ENCODE assay signal across 8 cellular contexts in the genomic region with DNA sequence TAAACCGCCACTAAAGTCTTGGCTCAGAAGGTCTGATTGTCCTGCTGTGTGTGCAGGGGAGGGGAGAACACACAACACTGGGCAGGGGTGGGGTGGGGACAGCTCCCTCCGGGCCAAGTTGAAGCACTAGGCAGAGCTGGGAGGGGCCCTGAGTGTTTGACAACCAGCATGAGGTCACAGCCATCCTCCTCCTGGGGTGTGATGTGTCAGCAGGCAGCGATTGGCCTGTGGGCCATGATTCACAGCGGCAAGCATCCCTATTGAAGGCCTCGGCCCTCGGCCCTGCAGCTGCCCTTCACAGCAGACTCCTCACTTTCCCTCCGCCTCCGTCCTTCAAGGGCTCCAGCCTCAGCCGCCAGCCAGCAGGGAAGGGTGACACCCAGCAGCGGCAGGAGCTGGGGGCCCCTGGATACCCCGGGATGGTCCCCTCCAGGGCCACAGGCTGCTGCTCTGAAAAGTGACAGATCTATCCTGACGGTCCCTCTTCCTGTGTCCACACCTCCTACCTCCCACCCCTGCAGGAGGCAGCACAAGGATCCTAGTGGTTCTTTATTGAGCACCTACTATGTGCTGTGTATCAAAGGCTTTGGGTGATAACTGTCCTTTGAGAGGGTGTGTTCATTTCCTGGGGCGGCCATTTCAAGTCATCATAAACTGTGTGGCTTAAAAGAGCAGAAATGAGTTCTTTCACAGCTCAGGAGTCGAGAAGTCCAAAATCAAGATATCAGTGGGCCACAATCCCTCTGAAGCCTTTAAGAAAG.
A peak's percentile ranks its signal among the peaks of the same experiment; 100 is the strongest.
DNase-seq lines count a peak whose midpoint lies in the region; ATAC-seq, FAIRE-seq and TF ChIP-seq lines count a peak whose summit lies in the region.

No MANE protein-coding gene starts in this region.

- H3K36me3 ChIP-seq in endothelial cell of umbilical vein (ENCODE audit: control insufficient read depth in 2 of 2, extremely low read depth in 1 of 2, insufficient read depth in 2 of 2, low read length in 2 of 2) (no peaks in the 10 kb centered on the region), ovary (no peaks in the 10 kb centered on the region)

- CTCF ChIA-PET in endothelial cell of umbilical vein (lab: Charles Lee): interaction anchor here (0.9 to 2.7 kb wide), 4 partner anchors 17 to 206 kb away, joined by 3 to 9 read pairs (median 8); no protein-coding TSS in a partner anchor

- H3K4me1 ChIP-seq in endothelial cell of umbilical vein (ENCODE audit: control insufficient read depth, extremely low read depth, insufficient read depth, low read length) (no peaks in the 10 kb centered on the region), ovary (ENCODE audit: insufficient read depth) (peaks cover 3% of the 10 kb centered on the region)

- FAIRE-seq in endothelial cell of umbilical vein (lab: Jason Lieb, UNC): no peak

- H3K9me3 ChIP-seq in endothelial cell of umbilical vein (replicated peaks; ENCODE audit: control insufficient read depth, insufficient read depth, low read length) (no peaks in the 10 kb centered on the region), ovary (no peaks in the 10 kb centered on the region)

- H3K27ac ChIP-seq in endothelial cell of umbilical vein (ENCODE audit: insufficient read depth, low read depth, low read length) (no peak overlapping the region), ovary (no peak overlapping the region)

- intact Hi-C loops in endothelial cell of umbilical vein (cut with micrococcal nuclease) (no loop called here), ovary (cut with DNase I) (no loop called here)

- no peak overlapping the region for H3K9ac ChIP-seq in endothelial cell of umbilical vein (replicated peaks; ENCODE audit: extremely low read depth, insufficient read depth, low read length)

- H3K4me3 ChIP-seq in endothelial cell of umbilical vein (replicated peaks in 1 of 3; ENCODE audit: insufficient read depth in 1 of 3, low read depth in 1 of 3, low read length in 3 of 3): no peak overlapping the region
- H3K4me3 ChIP-seq in ovary: no peak overlapping the region

- no peak for TF ChIP-seq POLR2A in endothelial cell of umbilical vein (IDR thresholded peaks at IDR 0.05; ENCODE audit: low read depth, low read length)
- TF ChIP-seq POLR2A in ovary (IDR thresholded peaks at IDR 0.05): no peak

- no peaks in the 10 kb centered on the region for H3K79me2 ChIP-seq in endothelial cell of umbilical vein (ENCODE audit: control insufficient read depth, insufficient read depth, low read length)

- no peaks in the 10 kb centered on the region for H3K9me1 ChIP-seq in endothelial cell of umbilical vein (replicated peaks; ENCODE audit: control insufficient read depth, extremely low read depth, insufficient read depth, low read length)

- dilution Hi-C loops in endothelial cell of umbilical vein (cut with MboI; ENCODE audit: extremely low pct_ligation_motif_present, low sequenced_read_pairs): no loop called here

- no peaks in the 10 kb centered on the region for H4K20me1 ChIP-seq in endothelial cell of umbilical vein (replicated peaks; ENCODE audit: control insufficient read depth, extremely low read depth, insufficient read depth, low read length)

- no peak overlapping the region for H3K4me2 ChIP-seq in endothelial cell of umbilical vein (ENCODE audit: insufficient read depth, low read length)

- TF ChIP-seq CTCF in endothelial cell of umbilical vein (IDR thresholded peaks at IDR 0.05; ENCODE audit: extremely low read depth in 1 of 2, insufficient read depth in 1 of 2, low read depth in 1 of 2, low read length in 2 of 2) (no peak), ovary (IDR thresholded peaks at IDR 0.05) (no peak)

- TF ChIP-seq EP300 in ovary (IDR thresholded peaks at IDR 0.05): no peak

- 52 to 60% (median 55%) methylated on average over 13 to 14 of the region's 14 CpGs for WGBS in ovary, 3 donors

- no peaks in the 10 kb centered on the region for H3K27me3 ChIP-seq in endothelial cell of umbilical vein (ENCODE audit: control insufficient read depth in 2 of 2, insufficient read depth in 2 of 2, low read length in 2 of 2)
- H3K27me3 ChIP-seq in ovary: no peaks in the 10 kb centered on the region

- no TSS peak for BruUV-seq in endothelial cell of umbilical vein (replicated peaks; lab: Mats Ljungman, UMichigan)

- no peak for ATAC-seq in HG02798 (IDR thresholded peaks at IDR 0.05; ENCODE audit: poor library complexity, unreplicated experiment)
- ATAC-seq in HG03469 (IDR thresholded peaks at IDR 0.05; ENCODE audit: unreplicated experiment): no peak

- no peak overlapping the region for H2AFZ ChIP-seq in endothelial cell of umbilical vein (ENCODE audit: low read depth, low read length)

- POLR2A ChIA-PET in endothelial cell of umbilical vein (lab: Charles Lee): no interaction called here

- DNase-seq in EL: peak; percentile 95
- DNase-seq in NCI-H226: peak; percentile 90
- peak; percentile 24 for DNase-seq in endothelial cell of umbilical vein (ENCODE audit: low read depth, low spot score)
- DNase-seq in ovary: peak in 4 of 5 donors; percentile 51 to 71 (median 68)
- no peak for DNase-seq in NOMO-1 treated with dmso at 0.1 percent for 144 hours (lab: John Stamatoyannopoulos, UW; ENCODE audit: unreplicated experiment)
- DNase-seq in medulla oblongata (ENCODE audit: extremely low spot score): no peak

TF ChIP-seq in endothelial cell of umbilical vein, 7 proteins besides CTCF, POLR2A, EP300 and RAD21:
- TF ChIP-seq FOS (IDR thresholded peaks at IDR 0.05; ENCODE audit: borderline replicate concordance, insufficient read depth, low read length): peak; percentile 14
- no peak for TF ChIP-seq GATA2 (IDR thresholded peaks at IDR 0.05; ENCODE audit: insufficient read depth, insufficient read length, low read depth, low read length)
TF ChIP-seq in endothelial cell of umbilical vein: peak in this region for 1.

Comparison
In these comparisons a context has a peak if more than half of its experiments do, and no peak if none do; other contexts are left out.
1. DNase-seq: peak in EL (single experiment), NCI-H226 (single experiment), endothelial cell of umbilical vein (single experiment) and ovary (4 of 5); none in NOMO-1 treated with dmso at 0.1 percent for 144 hours (single experiment) and medulla oblongata (single experiment).